1 cellular context compared by ENCODE assay signal in the genomic region with DNA sequence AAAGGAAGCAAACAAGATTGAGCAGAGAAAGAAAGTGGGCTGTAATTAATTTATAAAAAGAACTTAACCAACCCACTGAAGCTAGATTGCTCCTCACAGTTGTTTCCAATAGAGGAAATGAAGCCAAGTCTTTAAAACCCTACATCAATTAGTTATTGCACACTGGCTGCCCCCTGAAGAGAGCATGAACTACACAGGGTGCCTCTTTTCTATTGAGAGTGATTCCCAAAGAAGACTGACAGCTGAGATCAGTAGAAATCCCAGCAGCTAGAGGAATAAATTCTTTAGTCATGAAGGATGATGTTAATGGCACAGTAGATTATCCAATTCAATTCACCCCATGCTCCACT.
TF ChIP-seq lines count a peak whose summit lies in the region.

No MANE protein-coding gene starts in this region.

TF ChIP-seq in GM12878, 131 proteins besides CTCF, POLR2A, EP300 and RAD21 (continued from another document):
- TF ChIP-seq, protein P1, sequence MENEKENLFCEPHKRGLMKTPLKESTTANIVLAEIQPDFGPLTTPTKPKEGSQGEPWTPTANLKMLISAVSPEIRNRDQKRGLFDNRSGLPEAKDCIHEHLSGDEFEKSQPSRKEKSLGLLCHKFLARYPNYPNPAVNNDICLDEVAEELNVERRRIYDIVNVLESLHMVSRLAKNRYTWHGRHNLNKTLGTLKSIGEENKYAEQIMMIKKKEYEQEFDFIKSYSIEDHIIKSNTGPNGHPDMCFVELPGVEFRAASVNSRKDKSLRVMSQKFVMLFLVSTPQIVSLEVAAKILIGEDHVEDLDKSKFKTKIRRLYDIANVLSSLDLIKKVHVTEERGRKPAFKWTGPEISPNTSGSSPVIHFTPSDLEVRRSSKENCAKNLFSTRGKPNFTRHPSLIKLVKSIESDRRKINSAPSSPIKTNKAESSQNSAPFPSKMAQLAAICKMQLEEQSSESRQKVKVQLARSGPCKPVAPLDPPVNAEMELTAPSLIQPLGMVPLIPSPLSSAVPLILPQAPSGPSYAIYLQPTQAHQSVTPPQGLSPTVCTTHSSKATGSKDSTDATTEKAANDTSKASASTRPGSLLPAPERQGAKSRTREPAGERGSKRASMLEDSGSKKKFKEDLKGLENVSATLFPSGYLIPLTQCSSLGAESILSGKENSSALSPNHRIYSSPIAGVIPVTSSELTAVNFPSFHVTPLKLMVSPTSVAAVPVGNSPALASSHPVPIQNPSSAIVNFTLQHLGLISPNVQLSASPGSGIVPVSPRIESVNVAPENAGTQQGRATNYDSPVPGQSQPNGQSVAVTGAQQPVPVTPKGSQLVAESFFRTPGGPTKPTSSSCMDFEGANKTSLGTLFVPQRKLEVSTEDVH (IDR thresholded peaks at IDR 0.05; ENCODE audit: low read depth, partially characterized antibody) = no peak
- TF ChIP-seq KAT2A (conservative IDR thresholded peaks at IDR 0.05; ENCODE audit: control insufficient read depth, low read depth, low read length) = no peak
- no peak for TF ChIP-seq BRCA1 (IDR thresholded peaks at IDR 0.05; ENCODE audit: low read depth, low read length)
- no peak for TF ChIP-seq STAT1 (conservative IDR thresholded peaks at IDR 0.05)
- TF ChIP-seq RCOR1 (conservative IDR thresholded peaks at IDR 0.05; ENCODE audit: low read depth, low read length) = no peak
- no peak for TF ChIP-seq ZBED1 (IDR thresholded peaks at IDR 0.05; ENCODE audit: borderline replicate concordance)
- no peak for TF ChIP-seq SUPT20H (IDR thresholded peaks at IDR 0.05; ENCODE audit: borderline replicate concordance, control insufficient read depth, low read depth, low read length)
- TF ChIP-seq POU2F2 (IDR thresholded peaks at IDR 0.05; ENCODE audit: borderline replicate concordance, low read depth, low read length) = no peak
- TF ChIP-seq HDAC2 (IDR thresholded peaks at IDR 0.05) = no peak
- no peak for TF ChIP-seq EZH2 (IDR thresholded peaks at IDR 0.05; ENCODE audit: borderline replicate concordance, control insufficient read depth, low read depth, low read length)
- no peak for TF ChIP-seq CBFB (IDR thresholded peaks at IDR 0.05; ENCODE audit: low read depth)
- TF ChIP-seq BACH1 (IDR thresholded peaks at IDR 0.05; ENCODE audit: borderline replicate concordance) = no peak
